15 cellular contexts compared by ENCODE assay signal in genomic region chr14:59245809-59246295, GRCh38. TPM values are rescaled to one million over a fixed set of nuclear protein-coding genes. Genes with fewer than 3 reads are reported as not detected.
A peak's percentile ranks its signal among the peaks of the same experiment; 100 is the strongest.
DNase-seq lines count a peak whose midpoint lies in the region; ATAC-seq and TF ChIP-seq lines count a peak whose summit lies in the region.
"Had no signal": no experiment of that assay in that cellular context is flagged by ENCODE, and none has a peak within 500 bp of the region (broad histone marks: within the 10 kb centered on the region; RNA-seq: fewer than 3 reads in every experiment).

No MANE protein-coding gene starts in this region.

- no peak overlapping the region for H3K9ac ChIP-seq in smooth muscle cell (ENCODE audit: low read depth)

- peak overlapping the region; percentile 47 for H3K27ac Mint-ChIP-seq in activated naive CD8-positive, alpha-beta T cell treated with anti-CD3 and anti-CD28 coated beads, Interleukin-2, amount 50 U/mL, for 24 hours
- no peak overlapping the region for H3K27ac Mint-ChIP-seq in activated naive CD8-positive, alpha-beta T cell treated with anti-CD3 and anti-CD28 coated beads for 36 hours
- no peak overlapping the region for H3K27ac Mint-ChIP-seq in nephron progenitor cell

- no peaks in the 10 kb centered on the region for H3K36me3 ChIP-seq in smooth muscle cell (ENCODE audit: low read depth)
- H3K36me3 ChIP-seq: Peyer's patch had no signal

- no peak overlapping the region for H3K4me3 ChIP-seq in smooth muscle cell
- H3K4me3 ChIP-seq: coronary artery, Peyer's patch had no signal

- WGBS in smooth muscle cell (ENCODE audit: low lambda C conversion rate) = 78% methylated on average over 1 of the region's 1 CpG

- no peak overlapping the region for H3K4me3 Mint-ChIP-seq in activated naive CD8-positive, alpha-beta T cell treated with anti-CD3 and anti-CD28 coated beads, Interleukin-2, amount 50 U/mL, for 24 hours
- no peak overlapping the region for H3K4me3 Mint-ChIP-seq in activated naive CD8-positive, alpha-beta T cell treated with anti-CD3 and anti-CD28 coated beads for 36 hours
- H3K4me3 Mint-ChIP-seq in nephron progenitor cell = no peak overlapping the region
- H3K4me3 Mint-ChIP-seq: WTC11 had no signal

- H3K4me2 ChIP-seq in smooth muscle cell = no peak overlapping the region

- H3F3A ChIP-seq in smooth muscle cell (ENCODE audit: low read depth) = no peaks in the 10 kb centered on the region

- no peaks in the 10 kb centered on the region for H3K36me3 Mint-ChIP-seq in activated naive CD8-positive, alpha-beta T cell treated with anti-CD3 and anti-CD28 coated beads, Interleukin-2, amount 50 U/mL, for 24 hours (ENCODE audit: low read depth)
- peaks cover 3% of the 10 kb centered on the region for H3K36me3 Mint-ChIP-seq in activated naive CD8-positive, alpha-beta T cell treated with anti-CD3 and anti-CD28 coated beads for 36 hours
- peaks cover 47% of the 10 kb centered on the region for H3K36me3 Mint-ChIP-seq in nephron progenitor cell (ENCODE audit: low read depth)
- H3K36me3 Mint-ChIP-seq: WTC11 had no signal

- no peak for TF ChIP-seq CTCF in smooth muscle cell (IDR thresholded peaks at IDR 0.05; ENCODE audit: borderline replicate concordance, insufficient read depth, poor library complexity, severe bottlenecking)
- no peak for TF ChIP-seq CTCF in nephron progenitor cell (IDR thresholded peaks at IDR 0.05)

- H4K20me1 ChIP-seq in smooth muscle cell (ENCODE audit: low read depth) = peaks cover 16% of the 10 kb centered on the region

- H3K27ac ChIP-seq in smooth muscle cell (ENCODE audit: low read depth) = peak overlapping the region; percentile 57
- H3K27ac ChIP-seq: 22Rv1, coronary artery, Peyer's patch had no signal

- H2AFZ ChIP-seq in smooth muscle cell (ENCODE audit: low read depth) = no peak overlapping the region

- H3K27me3 ChIP-seq in smooth muscle cell (ENCODE audit: low read depth) = no peaks in the 10 kb centered on the region
- H3K27me3 ChIP-seq: Peyer's patch had no signal

- DNase-seq in activated naive CD8-positive, alpha-beta T cell treated with anti-CD3 and anti-CD28 coated beads, Interleukin-2, amount 50 U/mL, for 24 hours = no peak
- no peak for DNase-seq in activated naive CD8-positive, alpha-beta T cell treated with anti-CD3 and anti-CD28 coated beads for 36 hours
- no peak for DNase-seq in smooth muscle cell (lab: John Stamatoyannopoulos, UW; ENCODE audit: unreplicated experiment)
- no peak for DNase-seq in nephron progenitor cell
- DNase-seq in COR-L47 (lab: John Stamatoyannopoulos, UW) = no peak
- DNase-seq in effector CD8-positive, alpha-beta T cell (lab: John Stamatoyannopoulos, UW) = no peak
- DNase-seq: activated naive CD4-positive, alpha-beta T cell; DND-41; NCI-H1092; Peyer's patch had no signal

- H3K27me3 Mint-ChIP-seq in activated naive CD8-positive, alpha-beta T cell treated with anti-CD3 and anti-CD28 coated beads, Interleukin-2, amount 50 U/mL, for 24 hours = no peaks in the 10 kb centered on the region
- no peaks in the 10 kb centered on the region for H3K27me3 Mint-ChIP-seq in activated naive CD8-positive, alpha-beta T cell treated with anti-CD3 and anti-CD28 coated beads for 36 hours
- H3K27me3 Mint-ChIP-seq in nephron progenitor cell (ENCODE audit: low read depth, poor library complexity) = no peaks in the 10 kb centered on the region

- peaks cover 68% of the 10 kb centered on the region for H3K79me2 ChIP-seq in smooth muscle cell (ENCODE audit: low read depth)

- no peaks in the 10 kb centered on the region for H3K9me3 ChIP-seq in smooth muscle cell (replicated peaks; ENCODE audit: low read depth)
- H3K9me3 ChIP-seq: Peyer's patch had no signal

- peak; percentile 46 for ATAC-seq in activated naive CD8-positive, alpha-beta T cell treated with anti-CD3 and anti-CD28 coated beads, Interleukin-2, amount 50 U/mL, for 24 hours
- ATAC-seq in HG02571 (IDR thresholded peaks at IDR 0.05; ENCODE audit: unreplicated experiment) (peak; percentile 65), HG03354 (IDR thresholded peaks at IDR 0.05; ENCODE audit: poor library complexity, severe bottlenecking, unreplicated experiment) (peak; percentile 89)
- ATAC-seq: WTC11 had no signal

- peaks cover 9% of the 10 kb centered on the region for H3K4me1 ChIP-seq in smooth muscle cell (ENCODE audit: low read depth)

- H3K9me3 Mint-ChIP-seq in activated naive CD8-positive, alpha-beta T cell treated with anti-CD3 and anti-CD28 coated beads, Interleukin-2, amount 50 U/mL, for 24 hours = no peaks in the 10 kb centered on the region
- H3K9me3 Mint-ChIP-seq in activated naive CD8-positive, alpha-beta T cell treated with anti-CD3 and anti-CD28 coated beads for 36 hours = peaks cover 1% of the 10 kb centered on the region
- peaks cover 32% of the 10 kb centered on the region for H3K9me3 Mint-ChIP-seq in nephron progenitor cell

- peaks cover 21% of the 10 kb centered on the region for H3K4me1 Mint-ChIP-seq in activated naive CD8-positive, alpha-beta T cell treated with anti-CD3 and anti-CD28 coated beads, Interleukin-2, amount 50 U/mL, for 24 hours
- peaks cover 26% of the 10 kb centered on the region for H3K4me1 Mint-ChIP-seq in activated naive CD8-positive, alpha-beta T cell treated with anti-CD3 and anti-CD28 coated beads for 36 hours
- H3K4me1 Mint-ChIP-seq in nephron progenitor cell = no peaks in the 10 kb centered on the region

RNA-seq across cellular contexts. Expression of gene DAAM1, which starts 57.4 kb away (rescaled TPM):
- 10 to 100 TPM in 1 of 2 experiments, 1 to 10 TPM in 1; 9.2 to 10.5 TPM for total RNA-seq in activated naive CD8-positive, alpha-beta T cell treated with anti-CD3 and anti-CD28 coated beads for 36 hours
- 38.6 and 46.4 TPM in 2 replicates for total RNA-seq in smooth muscle cell
- 10.9 and 26.4 TPM in 2 replicates for polyA plus RNA-seq in smooth muscle cell
